10 cellular contexts compared by ENCODE assay signal in the genomic region with DNA sequence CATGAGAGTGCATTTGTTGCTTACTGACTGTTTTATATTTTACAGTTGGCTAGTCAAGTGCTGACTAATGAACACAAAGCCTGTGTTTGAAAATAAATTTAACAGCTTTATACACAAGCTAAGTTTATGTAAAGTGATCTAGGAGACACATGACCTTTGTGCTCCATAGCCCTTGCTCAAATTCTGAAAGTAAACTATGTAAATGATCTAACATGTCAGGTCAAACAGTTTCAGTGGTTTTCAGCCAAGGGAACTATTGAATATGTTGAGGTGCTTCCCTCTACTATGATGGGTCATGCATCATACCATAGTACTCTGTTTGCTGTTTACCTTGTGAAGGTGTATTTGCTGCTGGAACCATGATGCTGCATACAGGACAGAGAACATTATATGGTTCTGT. TPM values are rescaled to one million over a fixed set of nuclear protein-coding genes. Genes with fewer than 3 reads are reported as not detected.
DNase-seq lines count a peak whose midpoint lies in the region; ATAC-seq lines count a peak whose summit lies in the region.
"Had no signal": no experiment of that assay in that cellular context is flagged by ENCODE, and none has a peak within 500 bp of the region (broad histone marks: within the 10 kb centered on the region; RNA-seq: fewer than 3 reads in every experiment).

No MANE protein-coding gene starts in this region.

- POLR2A ChIA-PET in activated CD4-positive, alpha-beta T cell treated with anti-CD3 and anti-CD28 coated beads for 36 hours (lab: Charles Lee), result no interaction called here
- POLR2A ChIA-PET in activated CD4-positive, alpha-beta T cell treated with anti-CD3 and anti-CD28 coated beads, Interleukin-2, amount 10 ng/mL, durations not matched to agents 7 days and 5 days (lab: Charles Lee), result no interaction called here

- intact Hi-C loops in activated CD4-positive, alpha-beta T cell treated with anti-CD3 and anti-CD28 coated beads for 36 hours (cut with DNase I, micrococcal nuclease), result no loop called here

- H3K27me3 Mint-ChIP-seq in activated CD4-positive, alpha-beta T cell treated with anti-CD3 and anti-CD28 coated beads for 36 hours, result no peaks in the 10 kb centered on the region
- H3K27me3 Mint-ChIP-seq in activated CD4-positive, alpha-beta T cell treated with anti-CD3 and anti-CD28 coated beads, Interleukin-2, amount 10 ng/mL, durations not matched to agents 7 days and 5 days, result no peaks in the 10 kb centered on the region
- no peaks in the 10 kb centered on the region for H3K27me3 Mint-ChIP-seq in stimulated activated memory B cell treated with anti-CD40 and anti-IgM and Interleukin-4, amounts not matched to agents 10 μg/mL and 1 μg/mL and 100 μg/mL, for 72 hours
- H3K27me3 Mint-ChIP-seq: stimulated activated naive CD8-positive, alpha-beta T cell treated with anti-CD3 and anti-CD28 coated beads, Interleukin-15, Interleukin-2, amounts not matched to agents 100 ng/mL and 50 ng/mL, for 24 hours had no signal

- H3K36me3 Mint-ChIP-seq in activated CD4-positive, alpha-beta T cell treated with anti-CD3 and anti-CD28 coated beads for 36 hours (ENCODE audit: low read depth), result no peaks in the 10 kb centered on the region
- H3K36me3 Mint-ChIP-seq in activated CD4-positive, alpha-beta T cell treated with anti-CD3 and anti-CD28 coated beads, Interleukin-2, amount 10 ng/mL, durations not matched to agents 7 days and 5 days (ENCODE audit: low read depth), result peaks cover 7% of the 10 kb centered on the region
- H3K36me3 Mint-ChIP-seq in stimulated activated memory B cell treated with anti-CD40 and anti-IgM and Interleukin-4, amounts not matched to agents 10 μg/mL and 1 μg/mL and 100 μg/mL, for 72 hours, result no peaks in the 10 kb centered on the region

- no peak overlapping the region for H3K4me3 Mint-ChIP-seq in activated CD4-positive, alpha-beta T cell treated with anti-CD3 and anti-CD28 coated beads for 36 hours
- H3K4me3 Mint-ChIP-seq in activated CD4-positive, alpha-beta T cell treated with anti-CD3 and anti-CD28 coated beads, Interleukin-2, amount 10 ng/mL, durations not matched to agents 7 days and 5 days, result no peak overlapping the region
- H3K4me3 Mint-ChIP-seq in stimulated activated memory B cell treated with anti-CD40 and anti-IgM and Interleukin-4, amounts not matched to agents 10 μg/mL and 1 μg/mL and 100 μg/mL, for 72 hours, result no peak overlapping the region
- H3K4me3 Mint-ChIP-seq: stimulated activated naive CD8-positive, alpha-beta T cell treated with anti-CD3 and anti-CD28 coated beads, Interleukin-15, Interleukin-2, amounts not matched to agents 100 ng/mL and 50 ng/mL, for 24 hours had no signal

- DNase-seq in activated CD4-positive, alpha-beta T cell treated with anti-CD3 and anti-CD28 coated beads for 36 hours, result no peak
- DNase-seq in activated CD4-positive, alpha-beta T cell treated with anti-CD3 and anti-CD28 coated beads, Interleukin-2, amount 10 ng/mL, durations not matched to agents 7 days and 5 days, result no peak
- DNase-seq in NCI-H2081 treated with DMSO at 0.1 percent for 48 hours (lab: John Stamatoyannopoulos, UW), result no peak
- DNase-seq in HT-29 (ENCODE audit: low spot score), result no peak
- no peak for DNase-seq in CD1c-positive myeloid dendritic cell (ENCODE audit: extremely low spot score)
- DNase-seq: left ventricle myocardium inferior had no signal

- H3K9me3 Mint-ChIP-seq in activated CD4-positive, alpha-beta T cell treated with anti-CD3 and anti-CD28 coated beads for 36 hours (ENCODE audit: low read depth), result peaks cover 4% of the 10 kb centered on the region
- peaks cover 6% of the 10 kb centered on the region for H3K9me3 Mint-ChIP-seq in activated CD4-positive, alpha-beta T cell treated with anti-CD3 and anti-CD28 coated beads, Interleukin-2, amount 10 ng/mL, durations not matched to agents 7 days and 5 days
- H3K9me3 Mint-ChIP-seq in stimulated activated memory B cell treated with anti-CD40 and anti-IgM and Interleukin-4, amounts not matched to agents 10 μg/mL and 1 μg/mL and 100 μg/mL, for 72 hours, result no peaks in the 10 kb centered on the region
- H3K9me3 Mint-ChIP-seq: stimulated activated naive CD8-positive, alpha-beta T cell treated with anti-CD3 and anti-CD28 coated beads, Interleukin-15, Interleukin-2, amounts not matched to agents 100 ng/mL and 50 ng/mL, for 24 hours had no signal

- H3K4me1 Mint-ChIP-seq in activated CD4-positive, alpha-beta T cell treated with anti-CD3 and anti-CD28 coated beads for 36 hours, result peaks cover 2% of the 10 kb centered on the region
- H3K4me1 Mint-ChIP-seq in activated CD4-positive, alpha-beta T cell treated with anti-CD3 and anti-CD28 coated beads, Interleukin-2, amount 10 ng/mL, durations not matched to agents 7 days and 5 days, result no peaks in the 10 kb centered on the region
- peaks cover 5% of the 10 kb centered on the region for H3K4me1 Mint-ChIP-seq in stimulated activated memory B cell treated with anti-CD40 and anti-IgM and Interleukin-4, amounts not matched to agents 10 μg/mL and 1 μg/mL and 100 μg/mL, for 72 hours

- CTCF ChIA-PET in activated CD4-positive, alpha-beta T cell treated with anti-CD3 and anti-CD28 coated beads for 36 hours (lab: Charles Lee), result no interaction called here
- CTCF ChIA-PET in activated CD4-positive, alpha-beta T cell treated with anti-CD3 and anti-CD28 coated beads, Interleukin-2, amount 10 ng/mL, durations not matched to agents 7 days and 5 days (lab: Charles Lee), result no interaction called here

- no peak overlapping the region for H3K27ac Mint-ChIP-seq in activated CD4-positive, alpha-beta T cell treated with anti-CD3 and anti-CD28 coated beads for 36 hours
- H3K27ac Mint-ChIP-seq in activated CD4-positive, alpha-beta T cell treated with anti-CD3 and anti-CD28 coated beads, Interleukin-2, amount 10 ng/mL, durations not matched to agents 7 days and 5 days, result no peak overlapping the region
- no peak overlapping the region for H3K27ac Mint-ChIP-seq in stimulated activated memory B cell treated with anti-CD40 and anti-IgM and Interleukin-4, amounts not matched to agents 10 μg/mL and 1 μg/mL and 100 μg/mL, for 72 hours
- H3K27ac Mint-ChIP-seq: stimulated activated naive CD8-positive, alpha-beta T cell treated with anti-CD3 and anti-CD28 coated beads, Interleukin-15, Interleukin-2, amounts not matched to agents 100 ng/mL and 50 ng/mL, for 24 hours had no signal

- peak; percentile 39 for ATAC-seq in activated CD4-positive, alpha-beta T cell treated with anti-CD3 and anti-CD28 coated beads for 36 hours
- ATAC-seq in HG02759 (IDR thresholded peaks at IDR 0.05; ENCODE audit: unreplicated experiment) (peak; percentile 100), HG03575 (IDR thresholded peaks at IDR 0.05; ENCODE audit: extremely low read depth, insufficient number of reproducible peaks, low FRiP score, unreplicated experiment) (peak; percentile 99)
- ATAC-seq in stimulated activated memory B cell treated with anti-CD40 and anti-IgM and Interleukin-4, amounts not matched to agents 10 μg/mL and 1 μg/mL and 100 μg/mL, for 72 hours, result peak; percentile 83

RNA-seq across cellular contexts. Expression of gene DIAPH2, which starts 36.8 kb away (rescaled TPM):
- 10 to 100 TPM in 1 of 2 experiments, 1 to 10 TPM in 1; 9.1 to 12.4 TPM for total RNA-seq in activated CD4-positive, alpha-beta T cell treated with anti-CD3 and anti-CD28 coated beads for 36 hours
- total RNA-seq in activated CD4-positive, alpha-beta T cell treated with anti-CD3 and anti-CD28 coated beads, Interleukin-2, amount 10 ng/mL, durations not matched to agents 7 days and 5 days, result 10 to 100 TPM; 15.4 to 18.3 TPM
- total RNA-seq in HT-29 (2014; rRNA removed; shearing (Covaris generic)), result 8.0 and 8.8 TPM in 2 replicates

Comparison
In these comparisons a context has a peak if more than half of its experiments do, and no peak if none do; other contexts are left out.
1. ATAC-seq: peak in every context shown above with its lines; median percentile 100 in HG02759; 99 in HG03575; 83 in stimulated activated memory B cell treated with anti-CD40 and anti-IgM and Interleukin-4, amounts not matched to agents 10 μg/mL and 1 μg/mL and 100 μg/mL, for 72 hours; 39 in activated CD4-positive, alpha-beta T cell treated with anti-CD3 and anti-CD28 coated beads for 36 hours.